In the genomic region with DNA sequence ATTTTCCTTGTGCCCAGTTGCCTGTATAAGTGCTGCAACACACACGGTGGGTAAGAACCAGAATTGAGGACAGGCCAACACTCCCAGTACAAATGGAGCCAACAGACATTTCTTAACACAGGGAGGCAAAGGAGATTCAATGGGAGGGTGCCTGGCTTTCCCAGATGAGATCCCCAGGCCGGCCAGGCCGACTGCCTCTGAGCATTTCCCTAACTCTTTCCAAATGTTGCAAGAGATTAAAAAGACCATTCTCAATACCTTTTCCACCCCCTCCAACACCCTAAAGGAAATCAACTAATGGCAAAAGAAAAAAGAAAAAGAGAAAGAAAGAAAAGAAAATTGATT, we compare ENCODE assay signal across 19 cellular contexts. TPM values are rescaled to one million over a fixed set of nuclear protein-coding genes. Genes with fewer than 3 reads are reported as not detected.
DNase-seq lines count a peak whose midpoint lies in the region; ATAC-seq and TF ChIP-seq lines count a peak whose summit lies in the region.
"Had no signal": no experiment of that assay in that cellular context is flagged by ENCODE, and none has a peak within 500 bp of the region (broad histone marks: within the 10 kb centered on the region; RNA-seq: fewer than 3 reads in every experiment).

No MANE protein-coding gene starts in this region.

- POLR2A ChIA-PET in activated CD8-positive, alpha-beta T cell treated with anti-CD3 and anti-CD28 coated beads, Interleukin-2, amount 10 ng/mL, durations not matched to agents 7 days and 5 days (lab: Charles Lee), result no interaction called here

- ATAC-seq in omental fat pad (ENCODE audit: low FRiP score) (no peak), HG03025 (IDR thresholded peaks at IDR 0.05; ENCODE audit: low FRiP score, unreplicated experiment) (no peak)
- ATAC-seq in activated CD8-positive, alpha-beta T cell treated with anti-CD3 and anti-CD28 coated beads, Interleukin-2, amount 10 ng/mL, durations not matched to agents 7 days and 5 days, result no peak
- ATAC-seq: activated CD8-positive, alpha-beta memory T cell treated with anti-CD3 and anti-CD28 coated beads, Interleukin-2, amount 10 ng/mL, durations not matched to agents 7 days and 5 days; GM12878 had no signal

- H3K27ac Mint-ChIP-seq in activated CD8-positive, alpha-beta T cell treated with anti-CD3 and anti-CD28 coated beads, Interleukin-2, amount 10 ng/mL, durations not matched to agents 7 days and 5 days, result no peak overlapping the region
- H3K27ac Mint-ChIP-seq: activated CD8-positive, alpha-beta memory T cell treated with anti-CD3 and anti-CD28 coated beads, Interleukin-2, amount 10 ng/mL, durations not matched to agents 7 days and 5 days; stimulated activated naive CD8-positive, alpha-beta T cell treated with anti-CD3 and anti-CD28 coated beads, Interleukin-15, Interleukin-2, amounts not matched to agents 100 ng/mL and 50 ng/mL, for 24 hours had no signal

- H3K4me1 Mint-ChIP-seq in activated CD8-positive, alpha-beta T cell treated with anti-CD3 and anti-CD28 coated beads, Interleukin-2, amount 10 ng/mL, durations not matched to agents 7 days and 5 days (ENCODE audit: low read depth), result peaks cover 27% of the 10 kb centered on the region

- no peak for TF ChIP-seq CTCF in fibroblast of villous mesenchyme (IDR thresholded peaks at IDR 0.05; ENCODE audit: insufficient read depth, low read depth, low read length)
- TF ChIP-seq CTCF in omental fat pad (IDR thresholded peaks at IDR 0.05), result no peak

- no peaks in the 10 kb centered on the region for H3K9me3 Mint-ChIP-seq in activated CD8-positive, alpha-beta T cell treated with anti-CD3 and anti-CD28 coated beads, Interleukin-2, amount 10 ng/mL, durations not matched to agents 7 days and 5 days (ENCODE audit: insufficient read depth)
- H3K9me3 Mint-ChIP-seq: neural crest cell; stimulated activated naive CD8-positive, alpha-beta T cell treated with anti-CD3 and anti-CD28 coated beads, Interleukin-15, Interleukin-2, amounts not matched to agents 100 ng/mL and 50 ng/mL, for 24 hours had no signal

- CTCF ChIA-PET in activated CD8-positive, alpha-beta T cell treated with anti-CD3 and anti-CD28 coated beads, Interleukin-2, amount 10 ng/mL, durations not matched to agents 7 days and 5 days (lab: Charles Lee), result interaction anchor here (2.3 kb wide), 1 partner anchor 20 kb away, joined by 7 read pairs; no protein-coding TSS in a partner anchor

- no peak overlapping the region for H3K4me3 Mint-ChIP-seq in activated CD8-positive, alpha-beta T cell treated with anti-CD3 and anti-CD28 coated beads, Interleukin-2, amount 10 ng/mL, durations not matched to agents 7 days and 5 days
- H3K4me3 Mint-ChIP-seq: activated CD8-positive, alpha-beta memory T cell treated with anti-CD3 and anti-CD28 coated beads, Interleukin-2, amount 10 ng/mL, durations not matched to agents 7 days and 5 days; neural crest cell; stimulated activated naive CD8-positive, alpha-beta T cell treated with anti-CD3 and anti-CD28 coated beads, Interleukin-15, Interleukin-2, amounts not matched to agents 100 ng/mL and 50 ng/mL, for 24 hours had no signal

- peaks cover 4% of the 10 kb centered on the region for H3K36me3 Mint-ChIP-seq in activated CD8-positive, alpha-beta T cell treated with anti-CD3 and anti-CD28 coated beads, Interleukin-2, amount 10 ng/mL, durations not matched to agents 7 days and 5 days (ENCODE audit: low read depth)
- H3K36me3 Mint-ChIP-seq: activated CD8-positive, alpha-beta memory T cell treated with anti-CD3 and anti-CD28 coated beads, Interleukin-2, amount 10 ng/mL, durations not matched to agents 7 days and 5 days had no signal

- H3K27me3 Mint-ChIP-seq in activated CD8-positive, alpha-beta T cell treated with anti-CD3 and anti-CD28 coated beads, Interleukin-2, amount 10 ng/mL, durations not matched to agents 7 days and 5 days (ENCODE audit: low read depth), result peaks cover 65% of the 10 kb centered on the region

- DNase-seq in HT-29 (ENCODE audit: low spot score) (peak; percentile 66), fibroblast of villous mesenchyme (ENCODE audit: low read depth) (peak; percentile 58), omental fat pad (ENCODE audit: low spot score) (peak; percentile 7), ureter (ENCODE audit: low spot score) (peak; percentile 42), retina (no peak)
- DNase-seq in activated CD8-positive, alpha-beta T cell treated with anti-CD3 and anti-CD28 coated beads, Interleukin-2, amount 10 ng/mL, durations not matched to agents 7 days and 5 days, result no peak
- DNase-seq: activated CD4-positive, CD25-positive, alpha-beta regulatory T cell treated with anti-CD3 and anti-CD28 coated beads, Interleukin-2, amount 50 U/mL, for 72 hours; activated CD8-positive, alpha-beta memory T cell treated with anti-CD3 and anti-CD28 coated beads, Interleukin-2, amount 10 ng/mL, durations not matched to agents 7 days and 5 days; NCI-H1436; NCI-H2171 treated with DMSO at 0.1 percent for 48 hours; NCI-H69 had no signal

- peak overlapping the region; percentile 67 for H3K4me3 ChIP-seq in fibroblast of villous mesenchyme (ENCODE audit: low read depth, low read length)
- H3K4me3 ChIP-seq: GM12878, lung had no signal

RNA-seq across cellular contexts. Expression of a gene that starts 3.9 kb away (rescaled TPM):
- 67.7 and 74.3 TPM in 2 replicates for total RNA-seq in HT-29 (2014; rRNA removed; shearing (Covaris generic))
- total RNA-seq in fibroblast of villous mesenchyme, result 41.9 and 47.1 TPM in 2 replicates
- total RNA-seq in omental fat pad, result not detected
- total RNA-seq in ureter, result 16.6 TPM
- not detected for total RNA-seq in activated CD8-positive, alpha-beta T cell treated with anti-CD3 and anti-CD28 coated beads, Interleukin-2, amount 10 ng/mL, durations not matched to agents 7 days and 5 days
- total RNA-seq: activated CD8-positive, alpha-beta memory T cell treated with anti-CD3 and anti-CD28 coated beads, Interleukin-2, amount 10 ng/mL, durations not matched to agents 7 days and 5 days; cardiac septum; GM12878; lung; neural crest cell had no signal

RNA-seq across cellular contexts. Expression of a gene that starts 7.0 kb away (rescaled TPM):
- total RNA-seq in HT-29 (2014; rRNA removed; shearing (Covaris generic)), result 78.9 and 86.4 TPM in 2 replicates
- total RNA-seq in fibroblast of villous mesenchyme (39.0 and 47.1 TPM in 2 replicates), omental fat pad (1 to 10 TPM in 2 of 4 donors, under 1 TPM in 2; 0.56 to 1.9 (median 1.2) TPM), ureter (15.3 TPM)
- total RNA-seq in activated CD8-positive, alpha-beta T cell treated with anti-CD3 and anti-CD28 coated beads, Interleukin-2, amount 10 ng/mL, durations not matched to agents 7 days and 5 days, result not detected
- total RNA-seq: activated CD8-positive, alpha-beta memory T cell treated with anti-CD3 and anti-CD28 coated beads, Interleukin-2, amount 10 ng/mL, durations not matched to agents 7 days and 5 days; cardiac septum; GM12878 had no signal

RNA-seq across cellular contexts. Expression of a gene that starts 15.8 kb away (rescaled TPM):
- 96.1 and 99.2 TPM in 2 replicates for total RNA-seq in HT-29 (2014; rRNA removed; shearing (Covaris generic))
- total RNA-seq in fibroblast of villous mesenchyme (17.1 and 20.3 TPM in 2 replicates), omental fat pad (1 to 10 TPM in 2 of 4 donors, under 1 TPM in 1, not detected in 1; 0.19 to 2.4 (median 1.0) TPM), ureter (7.4 TPM)
- total RNA-seq in activated CD8-positive, alpha-beta T cell treated with anti-CD3 and anti-CD28 coated beads, Interleukin-2, amount 10 ng/mL, durations not matched to agents 7 days and 5 days, result not detected
- total RNA-seq: activated CD8-positive, alpha-beta memory T cell treated with anti-CD3 and anti-CD28 coated beads, Interleukin-2, amount 10 ng/mL, durations not matched to agents 7 days and 5 days; cardiac septum; GM12878 had no signal

RNA-seq across cellular contexts. Expression of a gene that starts 18.7 kb away (rescaled TPM):
- 19.8 and 22.2 TPM in 2 replicates for total RNA-seq in HT-29 (2014; rRNA removed; shearing (Covaris generic))
- total RNA-seq in fibroblast of villous mesenchyme (1.3 and 2.6 TPM in 2 replicates), omental fat pad (not detected), ureter (15.6 TPM)
- not detected for total RNA-seq in activated CD8-positive, alpha-beta T cell treated with anti-CD3 and anti-CD28 coated beads, Interleukin-2, amount 10 ng/mL, durations not matched to agents 7 days and 5 days
- total RNA-seq: activated CD8-positive, alpha-beta memory T cell treated with anti-CD3 and anti-CD28 coated beads, Interleukin-2, amount 10 ng/mL, durations not matched to agents 7 days and 5 days; cardiac septum; G401; glomerular endothelial cell; GM12878; lung; neural crest cell had no signal

RNA-seq across cellular contexts. Expression of a gene that starts 24.7 kb away (rescaled TPM):
- total RNA-seq in HT-29 (2014; rRNA removed; shearing (Covaris generic)), result 5.6 and 10.7 TPM in 2 replicates
- total RNA-seq in fibroblast of villous mesenchyme (2.2 and 2.3 TPM in 2 replicates), omental fat pad (1 to 10 TPM; 4.6 to 6.1 (median 5.3) TPM), ureter (6.3 TPM)
- total RNA-seq in activated CD8-positive, alpha-beta T cell treated with anti-CD3 and anti-CD28 coated beads, Interleukin-2, amount 10 ng/mL, durations not matched to agents 7 days and 5 days, result not detected
- total RNA-seq: activated CD8-positive, alpha-beta memory T cell treated with anti-CD3 and anti-CD28 coated beads, Interleukin-2, amount 10 ng/mL, durations not matched to agents 7 days and 5 days; cardiac septum; GM12878 had no signal

Comparison
In these comparisons a context has a peak if more than half of its experiments do, and no peak if none do; other contexts are left out.
1. DNase-seq: peak in HT-29 (single experiment), fibroblast of villous mesenchyme (single experiment), omental fat pad (single experiment) and ureter (single experiment); none in activated CD8-positive, alpha-beta T cell treated with anti-CD3 and anti-CD28 coated beads, Interleukin-2, amount 10 ng/mL, durations not matched to agents 7 days and 5 days (single experiment) and retina (single experiment).
2. RNA of a gene that starts 3.9 kb away (total RNA-seq): 67.7 to 74.3 TPM in HT-29, 41.9 to 47.1 TPM in fibroblast of villous mesenchyme and 16.6 TPM in ureter (single experiment); not detected in omental fat pad and not detected in activated CD8-positive, alpha-beta T cell treated with anti-CD3 and anti-CD28 coated beads, Interleukin-2, amount 10 ng/mL, durations not matched to agents 7 days and 5 days; every median in the first group is over 10 times any median in the second.